ENCODE assay signal across 15 cellular contexts in the genomic region with DNA sequence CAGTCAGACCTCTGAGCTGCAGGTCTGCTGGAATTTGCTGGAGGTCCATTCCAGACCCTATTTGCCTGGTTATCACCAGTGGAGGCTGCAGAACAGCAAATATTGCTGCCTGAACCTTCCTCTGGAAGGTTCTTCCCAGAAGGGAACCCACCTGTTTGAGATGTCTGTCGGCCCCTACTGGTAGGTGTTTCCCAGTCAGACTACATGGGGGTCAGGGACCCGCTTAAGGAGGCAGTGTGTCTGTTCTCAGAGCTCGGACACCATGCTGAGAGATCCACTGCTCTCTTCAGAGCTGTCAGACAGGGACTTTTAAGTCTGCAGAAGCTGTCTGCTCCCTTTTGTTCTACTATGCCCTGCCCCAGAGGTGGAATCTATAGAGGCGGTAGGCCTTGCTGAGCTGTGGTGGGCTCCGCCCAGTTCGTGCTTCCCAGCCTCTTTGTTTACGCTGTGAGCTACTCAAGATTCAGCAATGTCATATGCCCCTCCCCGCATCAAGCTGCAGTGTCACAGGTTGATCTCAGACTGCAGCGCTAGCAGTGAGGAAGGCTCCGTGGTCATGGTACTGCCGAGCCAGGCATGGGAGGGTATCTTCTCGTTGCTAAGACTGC. TPM values are rescaled to one million over a fixed set of nuclear protein-coding genes. Genes with fewer than 3 reads are reported as not detected.
DNase-seq lines count a peak whose midpoint lies in the region; ATAC-seq and TF ChIP-seq lines count a peak whose summit lies in the region.
"Had no signal": no experiment of that assay in that cellular context is flagged by ENCODE, and none has a peak within 500 bp of the region (broad histone marks: within the 10 kb centered on the region; RNA-seq: fewer than 3 reads in every experiment).

No MANE protein-coding gene starts in this region.

- H3K4me3 ChIP-seq in GM23338 = no peak overlapping the region
- H3K4me3 ChIP-seq in mesendoderm (ENCODE audit: low read length) = no peak overlapping the region
- H3K4me3 ChIP-seq: suprapubic skin had no signal

- WGBS in mesendoderm (ENCODE audit: extremely low coverage, insufficient coverage, low lambda C conversion rate) = no CpG with 5 or more reads among the region's 12 CpGs

- H4K8ac ChIP-seq in mesendoderm (ENCODE audit: low read depth, low read length) = no peak overlapping the region

- no peak overlapping the region for H3K4me2 ChIP-seq in GM23338
- no peak overlapping the region for H3K4me2 ChIP-seq in mesendoderm (ENCODE audit: low read length)

- H3F3A ChIP-seq in GM23338 (replicated peaks; ENCODE audit: low read depth) = no peaks in the 10 kb centered on the region

- no peak overlapping the region for H3K4ac ChIP-seq in mesendoderm (ENCODE audit: low read depth, low read length)

- H2BK5ac ChIP-seq in mesendoderm (ENCODE audit: low read length) = peak overlapping the region; percentile 59

- no peak overlapping the region for H3K27ac Mint-ChIP-seq in GM23338
- H3K27ac Mint-ChIP-seq: activated naive CD8-positive, alpha-beta T cell treated with anti-CD3 and anti-CD28 coated beads, Interleukin-2, amount 10 ng/mL, durations not matched to agents 7 days and 5 days had no signal

- H3K27me3 Mint-ChIP-seq in GM23338 (ENCODE audit: insufficient read depth, low read depth, poor library complexity) = no peaks in the 10 kb centered on the region

- H2BK15ac ChIP-seq in mesendoderm (replicated peaks; ENCODE audit: low read depth) = no peak overlapping the region

- no peaks in the 10 kb centered on the region for H3K79me2 ChIP-seq in GM23338 (replicated peaks; ENCODE audit: insufficient read depth)
- H3K79me2 ChIP-seq in mesendoderm (ENCODE audit: control insufficient read depth, insufficient read depth, low read length) = no peaks in the 10 kb centered on the region

- peak overlapping the region; percentile 76 for H3K56ac ChIP-seq in mesendoderm (ENCODE audit: low read length)

- no peak overlapping the region for H3K4me3 Mint-ChIP-seq in GM23338
- H3K4me3 Mint-ChIP-seq: activated naive CD8-positive, alpha-beta T cell treated with anti-CD3 and anti-CD28 coated beads, Interleukin-2, amount 10 ng/mL, durations not matched to agents 7 days and 5 days had no signal

- H3K4me1 Mint-ChIP-seq in GM23338 = peaks cover 11% of the 10 kb centered on the region

- H3K4me1 ChIP-seq in GM23338 (ENCODE audit: insufficient read depth) (no peaks in the 10 kb centered on the region), mesendoderm (ENCODE audit: control insufficient read depth, low read depth, low read length) (no peaks in the 10 kb centered on the region), foreskin keratinocyte (peaks cover 10% of the 10 kb centered on the region)
- H3K4me1 ChIP-seq: suprapubic skin had no signal

- H3K23ac ChIP-seq in mesendoderm (ENCODE audit: low read length) = no peak overlapping the region

- H3K36me3 Mint-ChIP-seq in GM23338 (ENCODE audit: low read depth) = peaks cover 21% of the 10 kb centered on the region
- H3K36me3 Mint-ChIP-seq: activated naive CD8-positive, alpha-beta T cell treated with anti-CD3 and anti-CD28 coated beads, Interleukin-2, amount 10 ng/mL, durations not matched to agents 7 days and 5 days had no signal

- peaks cover 21% of the 10 kb centered on the region for H3K9me3 Mint-ChIP-seq in GM23338
- H3K9me3 Mint-ChIP-seq: activated naive CD8-positive, alpha-beta T cell treated with anti-CD3 and anti-CD28 coated beads, Interleukin-2, amount 10 ng/mL, durations not matched to agents 7 days and 5 days had no signal

- no peaks in the 10 kb centered on the region for H3K36me3 ChIP-seq in GM23338 (ENCODE audit: insufficient read depth)
- H3K36me3 ChIP-seq in mesendoderm (ENCODE audit: control insufficient read depth, insufficient read depth, low read length) = no peaks in the 10 kb centered on the region
- H3K36me3 ChIP-seq: neutrophil, suprapubic skin had no signal

- H3K9me2 ChIP-seq in GM23338 (ENCODE audit: insufficient read depth) = no peaks in the 10 kb centered on the region

- no peak overlapping the region for H3K18ac ChIP-seq in mesendoderm (ENCODE audit: low read length)

- peak overlapping the region; percentile 29; the same call in 1 of the 2 replicates for H2AFZ ChIP-seq in GM23338

- H3K79me1 ChIP-seq in mesendoderm (ENCODE audit: low read length) = no peaks in the 10 kb centered on the region

- H4K5ac ChIP-seq in mesendoderm (ENCODE audit: low read length) = no peak overlapping the region

- H3K27ac ChIP-seq in GM23338 (ENCODE audit: low read depth) (no peak overlapping the region), mesendoderm (ENCODE audit: low read depth, low read length) (no peak overlapping the region), foreskin keratinocyte (no peak overlapping the region)
- H3K27ac ChIP-seq: neutrophil, suprapubic skin had no signal

- no peaks in the 10 kb centered on the region for H4K20me1 ChIP-seq in GM23338 (replicated peaks; ENCODE audit: insufficient read depth)

- ATAC-seq in GM23338 (peak; percentile 83), foreskin keratinocyte (no peak)

- H3K9ac ChIP-seq in mesendoderm (ENCODE audit: low read length) = no peak overlapping the region

- no peak overlapping the region for H2AK5ac ChIP-seq in mesendoderm (ENCODE audit: low read length)

- TF ChIP-seq CTCF in GM23338 (conservative IDR thresholded peaks at IDR 0.05; ENCODE audit: low read depth in 2 of 2) (peak; percentile 22 to 55), foreskin keratinocyte (conservative IDR thresholded peaks at IDR 0.05) (no peak)

- H2BK120ac ChIP-seq in mesendoderm (ENCODE audit: low read depth, low read length) = no peak overlapping the region

- H3K27me3 ChIP-seq in GM23338 (ENCODE audit: insufficient read depth) (no peaks in the 10 kb centered on the region), mesendoderm (ENCODE audit: insufficient read depth, low read length, poor library complexity) (no peaks in the 10 kb centered on the region), foreskin keratinocyte (no peaks in the 10 kb centered on the region)
- H3K27me3 ChIP-seq: neutrophil, suprapubic skin had no signal

- peak; percentile 59 for DNase-seq in GM23338 (ENCODE audit: low spot score)
- peak; percentile 43 to 49 for DNase-seq in NCI-H187 (lab: John Stamatoyannopoulos, UW)
- peak; percentile 39 for DNase-seq in dermis blood vessel endothelial cell
- DNase-seq in mesendoderm = peak; percentile 96
- DNase-seq in hepatic stellate cell (ENCODE audit: low spot score) = no peak
- DNase-seq in foreskin keratinocyte = no peak
- no peak for DNase-seq in NK-92 treated with Interleukin-12 subunit alpha and Interleukin-12 subunit beta, amount 100 ng/mL, for 24 hours (lab: John Stamatoyannopoulos, UW)
- no peak for DNase-seq in iPS-NIHi7 (ENCODE audit: extremely low spot score)
- DNase-seq: activated naive CD8-positive, alpha-beta T cell treated with anti-CD3 and anti-CD28 coated beads, Interleukin-2, amount 10 ng/mL, durations not matched to agents 7 days and 5 days; C1 segment of cervical spinal cord; cortex of kidney; foreskin melanocyte; NCI-H1092 treated with DMSO at 0.1 percent for 48 hours had no signal

TF ChIP-seq in GM23338, 12 proteins besides CTCF, POLR2A, EP300 and RAD21 (continues in another document):
- no peak for TF ChIP-seq POLR2AphosphoS5 (IDR thresholded peaks at IDR 0.05; ENCODE audit: low read depth)
- TF ChIP-seq ZNF114 (CRISPR knock-in tag; IDR thresholded peaks at IDR 0.05) = no peak
- TF ChIP-seq ZNF331 (CRISPR knock-in tag; IDR thresholded peaks at IDR 0.05; ENCODE audit: low read depth) = no peak
- no peak for TF ChIP-seq NANOG (IDR thresholded peaks at IDR 0.05; ENCODE audit: borderline replicate concordance)
- no peak for TF ChIP-seq STAT1 (IDR thresholded peaks at IDR 0.05; ENCODE audit: unreplicated experiment)

RNA-seq across cellular contexts. Expression of a gene that starts 44.1 kb away (rescaled TPM):
- total RNA-seq in GM23338 (2014; rRNA removed; shearing (Covaris generic)) = 102 and 109 TPM in 2 replicates
- polyA plus RNA-seq in GM23338 (2016; fragmentation: Nextera tagmentation; extraction: Ambion mirVana) (25.9 and 27.9 TPM in 2 replicates), foreskin keratinocyte (not detected in 2 replicates)
- total RNA-seq in dermis blood vessel endothelial cell (292 and 321 TPM in 2 replicates), foreskin keratinocyte (not detected in 2 replicates)
- polyA plus RNA-seq in mesendoderm (2013, experiment 1 of 2) = 39.2 TPM
- 38.7 TPM for polyA plus RNA-seq in mesendoderm (2013, experiment 2 of 2)
- total RNA-seq: activated naive CD8-positive, alpha-beta T cell treated with anti-CD3 and anti-CD28 coated beads, Interleukin-2, amount 10 ng/mL, durations not matched to agents 7 days and 5 days had no signal

Comparison
In these comparisons a context has a peak if more than half of its experiments do, and no peak if none do; other contexts are left out.
1. DNase-seq: peak in GM23338 (single experiment), NCI-H187 (2 of 2), dermis blood vessel endothelial cell (single experiment) and mesendoderm (single experiment); none in hepatic stellate cell (single experiment), foreskin keratinocyte (0 of 2), NK-92 treated with Interleukin-12 subunit alpha and Interleukin-12 subunit beta, amount 100 ng/mL, for 24 hours (single experiment) and iPS-NIHi7 (single experiment).
2. RNA of a gene that starts 44.1 kb away (total RNA-seq): 292 to 321 TPM in dermis blood vessel endothelial cell and 102 to 109 TPM in GM23338; not detected in foreskin keratinocyte; every median in the first group is over 100 times any median in the second.